9 cellular contexts compared by ENCODE assay signal in genomic region chr20:36862857-36863668, GRCh38. TPM values are rescaled to one million over a fixed set of nuclear protein-coding genes. Genes with fewer than 3 reads are reported as not detected.
DNase-seq lines count a peak whose midpoint lies in the region; ATAC-seq and TF ChIP-seq lines count a peak whose summit lies in the region.
"Had no signal": no experiment of that assay in that cellular context is flagged by ENCODE, and none has a peak within 500 bp of the region (broad histone marks: within the 10 kb centered on the region; RNA-seq: fewer than 3 reads in every experiment).

No MANE protein-coding gene starts in this region.

- H3K4me1 ChIP-seq in esophagus squamous epithelium, result peaks cover 27 to 55% (median 41%) of the 10 kb centered on the region in 3 donors
- H3K4me1 ChIP-seq in sigmoid colon, result peaks cover 0 to 50% (median 50%) of the 10 kb centered on the region in 4 donors

- H3K27ac ChIP-seq in KOPT-K1 (ENCODE audit: low read depth, low read length, poor library complexity, severe bottlenecking), result peak overlapping the region; percentile 68
- peak overlapping the region; percentile 85 to 96 (median 92) for H3K27ac ChIP-seq in esophagus squamous epithelium
- peak overlapping the region; percentile 96 to 99 (median 98) for H3K27ac ChIP-seq in sigmoid colon

- no peaks in the 10 kb centered on the region for H3K36me3 ChIP-seq in KOPT-K1 (ENCODE audit: insufficient read depth, low read length)
- H3K36me3 ChIP-seq in esophagus squamous epithelium, result peaks cover 0 to 7% (median 0%) of the 10 kb centered on the region in 3 donors
- no peaks in the 10 kb centered on the region for H3K36me3 ChIP-seq in sigmoid colon

- ATAC-seq in GM21528 (IDR thresholded peaks at IDR 0.05; ENCODE audit: low FRiP score, unreplicated experiment) (peak; percentile 46), GM21786 (IDR thresholded peaks at IDR 0.05; ENCODE audit: unreplicated experiment) (no peak)

- peak; percentile 25 for DNase-seq in EH (ENCODE audit: low read depth)
- DNase-seq in esophagus squamous epithelium (lab: John Stamatoyannopoulos, UW), result no peak
- no peak for DNase-seq in sigmoid colon
- no peak for DNase-seq in activated CD8-positive, alpha-beta memory T cell treated with anti-CD3 and anti-CD28 coated beads, Interleukin-2, amount 50 U/mL, for 4 hours
- no peak for DNase-seq in NOMO-1 (lab: John Stamatoyannopoulos, UW; ENCODE audit: unreplicated experiment in 2 of 2)

- no peak for TF ChIP-seq EP300 in sigmoid colon (IDR thresholded peaks at IDR 0.05)

- no peaks in the 10 kb centered on the region for H3K9me3 ChIP-seq in KOPT-K1 (ENCODE audit: insufficient read depth, low read length, poor library complexity, severe bottlenecking)
- H3K9me3 ChIP-seq in esophagus squamous epithelium, result no peaks in the 10 kb centered on the region
- H3K9me3 ChIP-seq in sigmoid colon, result no peaks in the 10 kb centered on the region

- H3K4me3 ChIP-seq in esophagus squamous epithelium (peak overlapping the region; percentile 61 to 89 (median 74)), sigmoid colon (peak overlapping the region; percentile 65 to 82 (median 73))

- intact Hi-C loops in esophagus squamous epithelium (cut with DNase I), result loop anchor here (10.0 kb wide), 1 partner anchor 248 kb away; no protein-coding TSS in a partner anchor
- intact Hi-C loops in sigmoid colon (cut with DNase I), result loop anchor here (1.0 to 10.0 kb wide), 7 partner anchors 16 to 398 kb away; partner anchors contain the start of genes DSN1, NDRG3 and RAB5IF

- TF ChIP-seq CTCF in esophagus squamous epithelium (IDR thresholded peaks at IDR 0.05), result no peak
- TF ChIP-seq CTCF in sigmoid colon (IDR thresholded peaks at IDR 0.05), result no peak

- TF ChIP-seq POLR2A in esophagus squamous epithelium (IDR thresholded peaks at IDR 0.05), result peak in 2 of 4 donors; percentile 54 to 59
- no peak for TF ChIP-seq POLR2A in sigmoid colon (IDR thresholded peaks at IDR 0.05)

- no CpG with 5 or more reads among the region's 129 CpGs for WGBS in esophagus squamous epithelium, 2 donors
- WGBS in sigmoid colon, 2 donors, result 1 to 2% methylated on average over 129 of the region's 129 CpGs

- H3K27me3 ChIP-seq in esophagus squamous epithelium (no peaks in the 10 kb centered on the region), sigmoid colon (no peaks in the 10 kb centered on the region)

RNA-seq across cellular contexts. Expression of gene TLDC2, which starts 12.9 kb away (rescaled TPM):
- total RNA-seq in esophagus squamous epithelium, result 1 to 10 TPM in 1 of 4 donors, under 1 TPM in 1, not detected in 2; 0.53 to 1.1 TPM
- under 1 TPM in 1 of 4 donors, not detected in 3; 0.36 TPM for total RNA-seq in sigmoid colon
- 10 to 100 TPM; 14.6 to 25.8 (median 24.3) TPM for polyA plus RNA-seq in sigmoid colon
- total RNA-seq: T-helper 1 cell treated with Interleukin-12 subunit alpha and Interleukin-12 subunit beta and Interleukin-4 antibody, amounts not matched to agents 30 ng/mL and 1 ng/mL, for 36 hours had no signal
